In the genomic region with DNA sequence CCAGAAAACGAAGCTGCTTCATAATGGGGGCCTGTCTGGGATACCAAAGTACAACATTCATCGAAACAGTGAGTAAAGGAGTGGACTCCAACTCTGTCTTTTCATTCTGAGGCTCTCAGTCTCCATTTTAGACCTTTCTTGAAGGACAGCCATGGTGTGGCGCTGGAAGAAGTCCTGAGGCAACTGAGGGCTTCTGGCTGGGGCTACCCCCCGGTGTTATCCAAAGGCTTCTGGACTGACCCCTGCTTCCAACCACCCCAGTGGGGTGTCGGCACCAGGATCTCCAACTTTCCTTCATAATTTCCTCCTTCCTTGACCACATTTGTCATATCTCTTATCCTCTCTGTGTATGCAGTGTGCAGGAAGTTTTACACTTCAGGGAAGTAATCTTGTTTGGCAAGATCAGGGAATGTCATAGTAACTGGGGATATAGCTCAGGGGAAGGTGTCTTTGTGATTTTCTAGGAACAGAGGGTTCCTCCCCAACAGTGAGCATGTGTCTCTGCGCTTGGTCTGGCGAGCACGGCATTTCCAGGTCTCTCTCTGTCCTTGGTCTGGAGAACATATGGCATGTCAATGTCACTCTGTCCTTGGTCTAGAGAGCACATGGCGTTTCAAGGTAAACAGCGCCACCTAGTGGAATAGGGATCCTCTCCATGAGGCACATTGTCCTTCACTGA, we compare ENCODE assay signal across 9 cellular contexts. TPM values are rescaled to one million over a fixed set of nuclear protein-coding genes. Genes with fewer than 3 reads are reported as not detected.
A peak's percentile ranks its signal among the peaks of the same experiment; 100 is the strongest.
DNase-seq lines count a peak whose midpoint lies in the region; ATAC-seq, FAIRE-seq and TF ChIP-seq lines count a peak whose summit lies in the region.
"Had no signal": no experiment of that assay in that cellular context is flagged by ENCODE, and none has a peak within 500 bp of the region (broad histone marks: within the 10 kb centered on the region; RNA-seq: fewer than 3 reads in every experiment).

No MANE protein-coding gene starts in this region.

- CTCF ChIA-PET in activated CD8-positive, alpha-beta T cell treated with anti-CD3 and anti-CD28 coated beads, Interleukin-2, amount 10 ng/mL, durations not matched to agents 7 days and 5 days (lab: Charles Lee) = interaction anchor here (0.6 to 4.6 kb wide), 7 partner anchors 9 to 341 kb away, joined by 3 to 40 read pairs (median 3); a partner anchor contains a TSS
- CTCF ChIA-PET in H1 (lab: Charles Lee; ENCODE audit: partially characterized antibody) = interaction anchor here (0.5 to 7.3 kb wide), 13 partner anchors 8 to 620 kb away, joined by 3 to 56 read pairs (median 3); no protein-coding TSS in a partner anchor

- ATAC-seq in activated CD8-positive, alpha-beta T cell treated with anti-CD3 and anti-CD28 coated beads, Interleukin-2, amount 10 ng/mL, durations not matched to agents 7 days and 5 days = peak; percentile 84
- ATAC-seq in HG02885 (IDR thresholded peaks at IDR 0.05; ENCODE audit: poor library complexity, unreplicated experiment) = no peak

- peak; percentile 69 for DNase-seq in Ammon's horn (ENCODE audit: low spot score)
- peak; percentile 78 to 85 for DNase-seq in HAP-1 (ENCODE audit: low spot score in 2 of 2)
- peak; percentile 58 for DNase-seq in NK-92 treated with Interleukin-12 subunit alpha and Interleukin-12 subunit beta, amount 100 ng/mL, for 24 hours (lab: John Stamatoyannopoulos, UW)
- peak; percentile 85 for DNase-seq in activated CD8-positive, alpha-beta T cell treated with anti-CD3 and anti-CD28 coated beads, Interleukin-2, amount 10 ng/mL, durations not matched to agents 7 days and 5 days
- DNase-seq in H1 (ENCODE audit: low read depth in 1 of 2, low spot score in 2 of 2) = peak in 1 of 2 experiments; percentile 72
- peak; percentile 86 for DNase-seq in myocyte (ENCODE audit: low read depth)
- DNase-seq in stimulated activated naive CD4-positive, alpha-beta T cell treated with Interleukin-2 at 50 U/mL for 16 hours (lab: John Stamatoyannopoulos, UW) = peak; percentile 57

- no peak overlapping the region for H3K18ac ChIP-seq in H1 (ENCODE audit: extremely low read depth, low read length)

- H4K20me1 ChIP-seq in H1 (replicated peaks in 1 of 2; ENCODE audit: control insufficient read depth in 1 of 2, insufficient read depth in 2 of 2, low read length in 2 of 2) = no peaks in the 10 kb centered on the region

- peaks cover 32% of the 10 kb centered on the region for H3K27me3 Mint-ChIP-seq in activated CD8-positive, alpha-beta T cell treated with anti-CD3 and anti-CD28 coated beads, Interleukin-2, amount 10 ng/mL, durations not matched to agents 7 days and 5 days (ENCODE audit: low read depth)

- H3K4ac ChIP-seq in H1 (replicated peaks; ENCODE audit: insufficient read length, low read depth, low read length) = no peak overlapping the region

- no peak overlapping the region for H3K27ac ChIP-seq in H1 (ENCODE audit: low read depth, low read length)

- no peak overlapping the region for H2BK20ac ChIP-seq in H1 (ENCODE audit: low read length)

- no peaks in the 10 kb centered on the region for H3K79me1 ChIP-seq in H1 (ENCODE audit: low read depth, low read length)

- no peak overlapping the region for H2BK15ac ChIP-seq in H1 (ENCODE audit: low read length)

- H4K8ac ChIP-seq in H1 (ENCODE audit: extremely low read depth, insufficient read depth, low read length) = no peak overlapping the region

- no peak overlapping the region for H3K9ac ChIP-seq in H1 (replicated peaks in 1 of 4; ENCODE audit: extremely low read depth in 1 of 4, low read depth in 3 of 4, low read length in 3 of 4)

- H3K9me3 Mint-ChIP-seq in activated CD8-positive, alpha-beta T cell treated with anti-CD3 and anti-CD28 coated beads, Interleukin-2, amount 10 ng/mL, durations not matched to agents 7 days and 5 days (ENCODE audit: insufficient read depth) = no peaks in the 10 kb centered on the region

- TF ChIP-seq RAD21 in H1 (IDR thresholded peaks at IDR 0.05 in 1 of 2, conservative IDR thresholded peaks at IDR 0.05 in 1 of 2; ENCODE audit: low read depth in 2 of 2, low read length in 2 of 2) = peak; percentile 87 to 88

- no peak overlapping the region for H3K23ac ChIP-seq in H1 (ENCODE audit: insufficient read length)

- H3K36me3 ChIP-seq in HAP-1 (replicated peaks) = no peaks in the 10 kb centered on the region
- peaks cover 0 to 4% (median 0%) of the 10 kb centered on the region in 4 experiments; a peak in 1 of 8 replicates for H3K36me3 ChIP-seq in H1 (ENCODE audit: control insufficient read depth in 2 of 4, insufficient read depth in 4 of 4, low read length in 3 of 4)

- H3K27me3 ChIP-seq in HAP-1 (ENCODE audit: low read depth) (no peaks in the 10 kb centered on the region), H1 (replicated peaks in 1 of 4; ENCODE audit: control insufficient read depth in 3 of 4, extremely low read depth in 1 of 4, insufficient read depth in 3 of 4, low read length in 3 of 4) (no peaks in the 10 kb centered on the region)

- no peak for TF ChIP-seq EP300 in H1 (IDR thresholded peaks at IDR 0.05; ENCODE audit: borderline replicate concordance in 1 of 2, low read depth in 2 of 2, low read length in 2 of 2)

- no peak overlapping the region for H3K4me2 ChIP-seq in H1 (ENCODE audit: insufficient read depth in 1 of 2, low read depth in 2 of 2, low read length in 2 of 2)

- H4K5ac ChIP-seq in H1 (ENCODE audit: insufficient read length, low read depth, low read length) = no peak overlapping the region

- 74% methylated on average over 10 of the region's 10 CpGs; no CpG with 5 or more reads in 1 of the 2 experiments for WGBS in H1 (ENCODE audit: extremely low coverage in 1 of 2, insufficient coverage in 1 of 2, insufficient read length in 1 of 2, insufficient replicate concordance in 2 of 2, low coverage in 1 of 2, low lambda C conversion rate in 2 of 2, missing lambda C conversion rate in 1 of 2), 2 experiments

- in situ Hi-C loops in HAP-1 (cut with MboI; ENCODE audit: low sequenced_read_pairs) = no loop called here

- peaks cover 3% of the 10 kb centered on the region for H3K4me1 Mint-ChIP-seq in activated CD8-positive, alpha-beta T cell treated with anti-CD3 and anti-CD28 coated beads, Interleukin-2, amount 10 ng/mL, durations not matched to agents 7 days and 5 days (ENCODE audit: low read depth)

- peak; percentile 52 to 88 (median 66) for TF ChIP-seq CTCF in H1 (IDR thresholded peaks at IDR 0.05; ENCODE audit: control extremely low read depth in 1 of 3, insufficient read depth in 1 of 3, low read depth in 1 of 3, low read length in 3 of 3)

- H2BK12ac ChIP-seq in H1 (ENCODE audit: low read depth, low read length) = no peak overlapping the region

- no peak overlapping the region for H2AFZ ChIP-seq in H1 (ENCODE audit: low read length)

- peaks cover 4% of the 10 kb centered on the region; the same call in 1 of the 2 replicates for H3K9me3 ChIP-seq in HAP-1
- H3K9me3 ChIP-seq in H1 (ENCODE audit: insufficient read depth in 2 of 2, low read depth in 1 of 2, low read length in 1 of 2) = peaks cover 26 to 37% of the 10 kb centered on the region in 2 experiments

- peak; percentile 95 for FAIRE-seq in H1 (lab: Jason Lieb, UNC)

- H2BK5ac ChIP-seq in H1 (ENCODE audit: low read depth, low read length) = no peak overlapping the region

- H3K14ac ChIP-seq in H1 (ENCODE audit: insufficient read length) = no peak overlapping the region

- H3K4me3 ChIP-seq in HAP-1 = no peak overlapping the region
- no peak overlapping the region for H3K4me3 ChIP-seq in H1 (ENCODE audit: extremely low read depth in 1 of 4, insufficient read depth in 2 of 4, low read depth in 3 of 4, low read length in 4 of 4)

- H3K4me1 ChIP-seq in HAP-1 (0 out of 2 replicates have a peak, but pooled peaks cover 2% of the 10 kb centered on the region), H1 (replicated peaks in 1 of 4; ENCODE audit: control insufficient read depth in 3 of 4, insufficient read depth in 4 of 4, low read length in 3 of 4) (no peaks in the 10 kb centered on the region)

- no peaks in the 10 kb centered on the region for H3K79me2 ChIP-seq in H1 (ENCODE audit: control insufficient read depth in 1 of 2, insufficient read depth in 2 of 2, low read length in 2 of 2)

- TF ChIP-seq POLR2A in H1 (IDR thresholded peaks at IDR 0.05; ENCODE audit: control extremely low read depth in 1 of 2, low read depth in 2 of 2, low read length in 2 of 2) = no peak

- H3K23me2 ChIP-seq in H1 (ENCODE audit: low read depth, low read length) = 0 out of 2 replicates have a peak, but pooled peaks cover 1% of the 10 kb centered on the region

- H2BK120ac ChIP-seq in H1 (replicated peaks; ENCODE audit: low read depth, low read length) = no peak overlapping the region

- H3K27ac Mint-ChIP-seq in activated CD8-positive, alpha-beta T cell treated with anti-CD3 and anti-CD28 coated beads, Interleukin-2, amount 10 ng/mL, durations not matched to agents 7 days and 5 days = peak overlapping the region; percentile 0

- no peak overlapping the region for H3K4me3 Mint-ChIP-seq in activated CD8-positive, alpha-beta T cell treated with anti-CD3 and anti-CD28 coated beads, Interleukin-2, amount 10 ng/mL, durations not matched to agents 7 days and 5 days

- no peak overlapping the region for H3K56ac ChIP-seq in H1 (replicated peaks; ENCODE audit: insufficient read length, low read depth, low read length)

- no peak overlapping the region for H4K91ac ChIP-seq in H1 (replicated peaks; ENCODE audit: insufficient read length, low read length)

- no peaks in the 10 kb centered on the region for H3K36me3 Mint-ChIP-seq in activated CD8-positive, alpha-beta T cell treated with anti-CD3 and anti-CD28 coated beads, Interleukin-2, amount 10 ng/mL, durations not matched to agents 7 days and 5 days (ENCODE audit: low read depth)

- H2AK5ac ChIP-seq in H1 (ENCODE audit: low read depth, low read length) = no peak overlapping the region

- POLR2A ChIA-PET in activated CD8-positive, alpha-beta T cell treated with anti-CD3 and anti-CD28 coated beads, Interleukin-2, amount 10 ng/mL, durations not matched to agents 7 days and 5 days (lab: Charles Lee) = no interaction called here
- POLR2A ChIA-PET in H1 (lab: Charles Lee; ENCODE audit: partially characterized antibody) = interaction anchor here (0.6 kb wide), 1 partner anchor 1039 kb away, joined by 4 read pairs; no protein-coding TSS in a partner anchor

RNA-seq across cellular contexts. Expression of a gene that starts 19.4 kb away (rescaled TPM):
- total RNA-seq in activated CD8-positive, alpha-beta T cell treated with anti-CD3 and anti-CD28 coated beads, Interleukin-2, amount 10 ng/mL, durations not matched to agents 7 days and 5 days = 10 to 100 TPM; 37.3 to 38.5 TPM
- 40.7 and 42.9 TPM in 2 replicates for total RNA-seq in H1 (2021; fragmentation: NEBNext Ultra II Directional; extraction: Animal tissue kit (Norgen Biotek cat#: 25700))
- polyA plus RNA-seq in H1 (2011; rRNA removed) = 23.3 and 24.8 TPM in 2 replicates
- 33.0 TPM for polyA plus RNA-seq in H1 (2011; cell fraction: cytosol; rRNA removed)
- polyA plus RNA-seq in H1 (2011; cell fraction: nucleus; rRNA removed) = 50.6 TPM
- 31.2 to 34.6 TPM (median 32.6 TPM) in 4 replicates for polyA plus RNA-seq in H1 (2012, experiment 1 of 2)
- polyA plus RNA-seq in H1 (2012, experiment 2 of 2) = 27.9 TPM
- 29.6 TPM for polyA plus RNA-seq in H1 (2013, experiment 1 of 2)
- 27.2 TPM for polyA plus RNA-seq in H1 (2013, experiment 2 of 2)
- polyA minus RNA-seq in H1 (2011; rRNA and poly(A)+ RNA removed) = 33.0 and 33.3 TPM in 2 replicates
- polyA minus RNA-seq in H1 (2011; cell fraction: cytosol; rRNA and poly(A)+ RNA removed) = 19.5 TPM
- 33.1 TPM for polyA minus RNA-seq in H1 (2011; cell fraction: nucleus; rRNA and poly(A)+ RNA removed)
- total RNA-seq in myocyte = 62.8 and 63.2 TPM in 2 replicates
- 68.3 TPM for polyA plus RNA-seq in myocyte (2012)

RNA-seq across cellular contexts. Expression of a gene that starts 51.2 kb away (rescaled TPM):
- not detected for total RNA-seq in activated CD8-positive, alpha-beta T cell treated with anti-CD3 and anti-CD28 coated beads, Interleukin-2, amount 10 ng/mL, durations not matched to agents 7 days and 5 days
- 3.5 and 3.7 TPM in 2 replicates for total RNA-seq in H1 (2021; fragmentation: NEBNext Ultra II Directional; extraction: Animal tissue kit (Norgen Biotek cat#: 25700))
- 1.2 and 1.3 TPM in 2 replicates for polyA plus RNA-seq in H1 (2011; rRNA removed)
- polyA plus RNA-seq in H1 (2011; cell fraction: cytosol; rRNA removed) = 1.5 TPM
- 1.6 TPM for polyA plus RNA-seq in H1 (2011; cell fraction: nucleus; rRNA removed)
- 1.5 to 2.7 TPM (median 2.0 TPM) in 4 replicates for polyA plus RNA-seq in H1 (2012, experiment 1 of 2)
- 0.54 TPM for polyA plus RNA-seq in H1 (2012, experiment 2 of 2)
- polyA plus RNA-seq in H1 (2013, experiment 1 of 2) = 1.7 TPM
- polyA plus RNA-seq in H1 (2013, experiment 2 of 2) = 1.6 TPM
- polyA minus RNA-seq in H1 (2011; rRNA and poly(A)+ RNA removed) = 2.8 and 3.0 TPM in 2 replicates
- polyA minus RNA-seq in H1 (2011; cell fraction: cytosol; rRNA and poly(A)+ RNA removed) = 1.7 TPM
- polyA minus RNA-seq in H1 (2011; cell fraction: nucleus; rRNA and poly(A)+ RNA removed) = 2.3 TPM
- total RNA-seq in myocyte = 0.03 and 0.16 TPM in 2 replicates
- polyA plus RNA-seq in myocyte (2012) = 0.09 TPM

RNA-seq across cellular contexts. Expression of a gene that starts 51.3 kb away (rescaled TPM):
- under 1 TPM in 1 of 2 experiments, not detected in 1; 0.21 TPM for total RNA-seq in activated CD8-positive, alpha-beta T cell treated with anti-CD3 and anti-CD28 coated beads, Interleukin-2, amount 10 ng/mL, durations not matched to agents 7 days and 5 days
- total RNA-seq in H1 (2021; fragmentation: NEBNext Ultra II Directional; extraction: Animal tissue kit (Norgen Biotek cat#: 25700)) = 1.2 and 1.5 TPM in 2 replicates
- 1.2 and 1.9 TPM in 2 replicates for polyA plus RNA-seq in H1 (2011; rRNA removed)
- polyA plus RNA-seq in H1 (2011; cell fraction: cytosol; rRNA removed) = 1.1 TPM
- 2.3 TPM for polyA plus RNA-seq in H1 (2011; cell fraction: nucleus; rRNA removed)
- polyA plus RNA-seq in H1 (2012, experiment 1 of 2) = 1.1 to 2.7 TPM (median 2.0 TPM) in 4 replicates
- polyA plus RNA-seq in H1 (2012, experiment 2 of 2) = 0.75 TPM
- polyA plus RNA-seq in H1 (2013, experiment 1 of 2) = 0.97 TPM
- polyA plus RNA-seq in H1 (2013, experiment 2 of 2) = 1.8 TPM
- 0.76 and 1.2 TPM in 2 replicates for polyA minus RNA-seq in H1 (2011; rRNA and poly(A)+ RNA removed)
- polyA minus RNA-seq in H1 (2011; cell fraction: cytosol; rRNA and poly(A)+ RNA removed) = not detected
- polyA minus RNA-seq in H1 (2011; cell fraction: nucleus; rRNA and poly(A)+ RNA removed) = 2.7 TPM
- total RNA-seq in myocyte = 0.88 and 1.0 TPM in 2 replicates
- 3.1 TPM for polyA plus RNA-seq in myocyte (2012)
- total RNA-seq: temporal lobe had no signal

RNA-seq across cellular contexts. Expression of a gene that starts 51.4 kb away (rescaled TPM):
- total RNA-seq in activated CD8-positive, alpha-beta T cell treated with anti-CD3 and anti-CD28 coated beads, Interleukin-2, amount 10 ng/mL, durations not matched to agents 7 days and 5 days = 1 to 10 TPM; 2.6 to 3.2 TPM
- 4.1 and 4.2 TPM in 2 replicates for total RNA-seq in H1 (2021; fragmentation: NEBNext Ultra II Directional; extraction: Animal tissue kit (Norgen Biotek cat#: 25700))
- polyA plus RNA-seq in H1 (2011; rRNA removed) = 4.2 and 7.5 TPM in 2 replicates
- 6.3 TPM for polyA plus RNA-seq in H1 (2011; cell fraction: cytosol; rRNA removed)
- polyA plus RNA-seq in H1 (2011; cell fraction: nucleus; rRNA removed) = 19.5 TPM
- polyA plus RNA-seq in H1 (2012, experiment 1 of 2) = 3.5 to 5.0 TPM (median 4.1 TPM) in 4 replicates
- 4.7 TPM for polyA plus RNA-seq in H1 (2012, experiment 2 of 2)
- polyA plus RNA-seq in H1 (2013, experiment 1 of 2) = 3.7 TPM
- polyA plus RNA-seq in H1 (2013, experiment 2 of 2) = 2.8 TPM
- 1.7 and 2.6 TPM in 2 replicates for polyA minus RNA-seq in H1 (2011; rRNA and poly(A)+ RNA removed)
- 1.0 TPM for polyA minus RNA-seq in H1 (2011; cell fraction: cytosol; rRNA and poly(A)+ RNA removed)
- polyA minus RNA-seq in H1 (2011; cell fraction: nucleus; rRNA and poly(A)+ RNA removed) = 5.4 TPM
- 4.4 and 5.2 TPM in 2 replicates for total RNA-seq in myocyte
- polyA plus RNA-seq in myocyte (2012) = 4.6 TPM
